Comparison of ENCODE assay signal across 8 cellular contexts in genomic region chr22:41382098-41382578, GRCh38.
DNase-seq lines count a peak whose midpoint lies in the region; ATAC-seq and FAIRE-seq lines count a peak whose summit lies in the region.

No MANE protein-coding gene starts in this region.

- FAIRE-seq in HTR-8/SVneo (lab: Jason Lieb, UNC): no peak

- DNase-seq in COLO668 (lab: John Stamatoyannopoulos, UW; ENCODE audit: unreplicated experiment) (peak; percentile 79), HTR-8/SVneo (ENCODE audit: insufficient read length, low spot score) (peak; percentile 61), cerebellar cortex (ENCODE audit: low spot score) (peak; percentile 50), kidney tubule cell (ENCODE audit: low spot score) (peak; percentile 17), NCI-H187 treated with DMSO at 0.1 percent for 48 hours (lab: John Stamatoyannopoulos, UW) (no peak)
- peak; percentile 36 to 53 for DNase-seq in stimulated activated CD4-positive, alpha-beta T cell treated with anti-CD3 and anti-CD28 coated beads, Interleukin-1b, Interleukin-23, amount 100 ng/mL, for 4 hours (ENCODE audit: low read depth in 2 of 2)

- peak; percentile 21 for ATAC-seq in GM19467 (IDR thresholded peaks at IDR 0.05; ENCODE audit: unreplicated experiment)
- peak; percentile 14 to 23 for ATAC-seq in activated CD4-positive, CD25-positive, alpha-beta regulatory T cell treated with anti-CD3 and anti-CD28 coated beads, Interleukin-2, amount 50 U/mL, for 24 hours
